In genomic region chr6:97151611-97152010, GRCh38 we compare ENCODE assay signal across 17 cellular contexts.
"Had no signal": no experiment of that assay in that cellular context is flagged by ENCODE, and none has a peak within 500 bp of the region (broad histone marks: within the 10 kb centered on the region; RNA-seq: fewer than 3 reads in every experiment).

No MANE protein-coding gene starts in this region.

- H3K4me1 ChIP-seq: SJSA1 had no signal

- H3K9me3 ChIP-seq: SJSA1 had no signal

- DNase-seq: KBM-7, MV-4-11, NCI-H1048, NCI-H1105, NCI-H1436 treated with DMSO at 0.1 percent for 48 hours, NCI-H187, NCI-H2029, NCI-H2081 treated with DMSO at 0.1 percent for 48 hours, NCI-H2227 treated with DMSO at 0.1 percent for 48 hours, NCI-H510A, NCI-H524 treated with DMSO at 0.1 percent for 48 hours, NCI-H82, Right ventricle myocardium superior, RPMI8226, SIG-M5 had no signal

- H3K27me3 ChIP-seq: SJSA1 had no signal

- H3K27ac ChIP-seq: SJSA1, SK-N-MC had no signal

- H3K4me3 ChIP-seq: SJSA1, SK-N-MC had no signal
